ENCODE assay signal across 9 cellular contexts in the genomic region with DNA sequence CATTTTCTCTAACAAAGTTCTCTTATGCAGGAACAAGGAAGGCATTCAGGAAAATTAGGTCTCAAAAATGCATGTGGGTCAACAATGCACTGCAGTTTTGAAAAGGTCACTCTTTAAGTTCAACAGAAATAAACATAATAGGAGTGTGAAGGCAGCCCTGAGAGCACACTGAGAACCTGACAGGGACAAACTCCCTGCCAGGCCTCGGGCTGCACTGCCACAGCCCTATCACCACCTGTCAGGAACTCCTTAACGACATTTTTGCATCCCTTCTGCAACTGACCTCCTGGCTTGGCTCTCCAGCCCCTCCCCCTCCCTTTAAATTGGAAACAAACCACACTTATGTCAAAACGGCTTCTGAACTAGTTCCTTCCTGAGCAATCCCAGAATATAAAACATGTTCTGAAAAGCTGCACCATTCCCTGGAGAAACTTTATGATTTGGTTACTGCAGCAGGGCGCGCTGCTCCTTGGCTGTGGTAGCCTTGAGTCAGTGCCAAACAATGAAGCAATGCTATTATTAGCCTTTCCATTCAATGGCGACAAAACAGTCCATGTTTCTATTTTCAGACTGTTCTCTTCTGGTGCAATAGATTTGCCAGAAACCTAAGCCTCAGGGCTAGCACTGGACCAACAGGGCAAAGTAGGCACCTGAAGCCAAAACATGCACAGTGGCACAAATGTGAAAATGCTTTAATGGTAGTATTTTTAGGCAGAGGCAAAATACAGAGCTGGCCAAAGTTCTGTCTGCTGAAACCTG.
DNase-seq lines count a peak whose midpoint lies in the region; ATAC-seq and TF ChIP-seq lines count a peak whose summit lies in the region.
"Had no signal": no experiment of that assay in that cellular context is flagged by ENCODE, and none has a peak within 500 bp of the region (broad histone marks: within the 10 kb centered on the region; RNA-seq: fewer than 3 reads in every experiment).

No MANE protein-coding gene starts in this region.

- H3K4me1 ChIP-seq in BE2C (peaks cover 32% of the 10 kb centered on the region), skeletal muscle tissue (ENCODE audit: control insufficient read depth in 3 of 3, insufficient read depth in 3 of 3, low read length in 3 of 3) (peaks cover 34 to 47% (median 46%) of the 10 kb centered on the region in 3 donors)

- in situ Hi-C loops in astrocyte of the cerebellum (cut with HindIII; ENCODE audit: low sequenced_read_pairs): no loop called here

- H3K27me3 ChIP-seq in BE2C (no peaks in the 10 kb centered on the region), skeletal muscle tissue (ENCODE audit: control insufficient read depth in 3 of 3, insufficient read depth in 3 of 3, low read length in 3 of 3) (no peaks in the 10 kb centered on the region)

- H3K36me3 Mint-ChIP-seq in T-cell: no peaks in the 10 kb centered on the region
- H3K36me3 Mint-ChIP-seq: activated naive CD8-positive, alpha-beta T cell treated with anti-CD3 and anti-CD28 coated beads, Interleukin-2, amount 10 ng/mL, durations not matched to agents 7 days and 5 days had no signal

- H3K27ac Mint-ChIP-seq in T-cell: no peak overlapping the region
- H3K27ac Mint-ChIP-seq: activated naive CD8-positive, alpha-beta T cell treated with anti-CD3 and anti-CD28 coated beads, Interleukin-2, amount 10 ng/mL, durations not matched to agents 7 days and 5 days had no signal

- DNase-seq in BE2C: peak; percentile 71
- DNase-seq in NCI-H1092 (lab: John Stamatoyannopoulos, UW): peak; percentile 35
- peak; percentile 72 for DNase-seq in astrocyte of the cerebellum (ENCODE audit: low read depth)
- peak in 44 of 51 donors; percentile 8 to 92 (median 57) for DNase-seq in hypothalamus (lab: John Stamatoyannopoulos, UW)
- no peak for DNase-seq in T-cell
- DNase-seq: activated naive CD8-positive, alpha-beta T cell treated with anti-CD3 and anti-CD28 coated beads, Interleukin-2, amount 10 ng/mL, durations not matched to agents 7 days and 5 days had no signal

- CTCF ChIA-PET in T-cell (lab: Charles Lee): no interaction called here

- H3K9me3 ChIP-seq in BE2C (no peaks in the 10 kb centered on the region), skeletal muscle tissue (ENCODE audit: control insufficient read depth in 3 of 3, low read length in 3 of 3) (no peaks in the 10 kb centered on the region)

- H3K27ac ChIP-seq in skeletal muscle tissue (ENCODE audit: low read depth, low read length): peak overlapping the region; percentile 89

- H3K4me3 Mint-ChIP-seq in T-cell: no peak overlapping the region
- H3K4me3 Mint-ChIP-seq: activated naive CD8-positive, alpha-beta T cell treated with anti-CD3 and anti-CD28 coated beads, Interleukin-2, amount 10 ng/mL, durations not matched to agents 7 days and 5 days had no signal

- POLR2A ChIA-PET in T-cell (lab: Charles Lee): no interaction called here

- peak overlapping the region; percentile 59 to 71 (median 61) for H3K9ac ChIP-seq in skeletal muscle tissue (ENCODE audit: low read depth in 1 of 3, low read length in 3 of 3)

- peaks cover 0 to 7% of the 10 kb centered on the region in 2 donors for H3K27me3 Mint-ChIP-seq in T-cell

- H3K36me3 ChIP-seq in BE2C (no peaks in the 10 kb centered on the region), skeletal muscle tissue (ENCODE audit: control insufficient read depth in 3 of 3, insufficient read depth in 3 of 3, low read length in 3 of 3) (no peaks in the 10 kb centered on the region)

- ATAC-seq in GM18520 (IDR thresholded peaks at IDR 0.05; ENCODE audit: unreplicated experiment) (no peak), T-cell (replicated peaks in 1 of 4) (no peak), HG02852 (IDR thresholded peaks at IDR 0.05; ENCODE audit: unreplicated experiment) (no peak)

- no peaks in the 10 kb centered on the region for H3K9me3 Mint-ChIP-seq in T-cell

- TF ChIP-seq CTCF in BE2C (IDR thresholded peaks at IDR 0.05; ENCODE audit: low read depth, low read length): no peak; the same call in 1 of the 2 replicates
- no peak for TF ChIP-seq CTCF in astrocyte of the cerebellum (IDR thresholded peaks at IDR 0.05; ENCODE audit: low read depth, low read length, missing control alignments)

- H3K4me3 ChIP-seq in BE2C (ENCODE audit: low read depth, low read length): peak overlapping the region; percentile 6; the same call in 1 of the 2 replicates
- no peak overlapping the region for H3K4me3 ChIP-seq in astrocyte of the cerebellum (ENCODE audit: low read depth, low read length)
- H3K4me3 ChIP-seq in skeletal muscle tissue (ENCODE audit: low read length in 3 of 3): peak overlapping the region in 2 of 3 donors; percentile 46 to 49

- H3K4me1 Mint-ChIP-seq in T-cell: peaks cover 0 to 10% (median 6%) of the 10 kb centered on the region in 3 donors

Comparison
In these comparisons a context has a peak if more than half of its experiments do, and no peak if none do; other contexts are left out.
1. DNase-seq: peak in BE2C (single experiment), NCI-H1092 (single experiment), astrocyte of the cerebellum (single experiment) and hypothalamus (44 of 51); none in T-cell (0 of 34).